ENCODE assay signal across 16 cellular contexts in the genomic region with DNA sequence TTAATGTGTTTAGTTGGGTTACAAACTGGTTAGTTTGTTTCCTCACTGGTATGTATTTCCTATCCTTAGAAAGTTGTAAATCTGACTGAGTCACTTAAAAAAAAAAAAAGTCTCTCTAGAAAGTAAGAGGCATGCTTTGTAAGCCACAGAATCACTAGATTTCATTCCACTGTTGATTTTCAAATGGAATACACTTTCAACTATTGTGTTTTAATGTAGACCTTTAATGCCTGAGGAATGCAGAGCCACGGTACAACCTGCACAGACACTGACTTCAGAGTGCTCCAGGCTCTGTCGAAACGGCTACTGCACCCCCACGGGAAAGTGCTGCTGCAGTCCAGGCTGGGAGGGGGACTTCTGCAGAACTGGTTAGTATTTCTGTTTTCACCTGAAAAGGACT.
DNase-seq lines count a peak whose midpoint lies in the region; ATAC-seq and TF ChIP-seq lines count a peak whose summit lies in the region.
"Had no signal": no experiment of that assay in that cellular context is flagged by ENCODE, and none has a peak within 500 bp of the region (broad histone marks: within the 10 kb centered on the region; RNA-seq: fewer than 3 reads in every experiment).

No MANE protein-coding gene starts in this region.

- intact Hi-C loops in lower leg skin (cut with DNase I; ENCODE audit: low total_unique reads) = no loop called here

- H2BK15ac ChIP-seq in mesendoderm (replicated peaks; ENCODE audit: low read depth) = no peak overlapping the region

- H3K4me3 ChIP-seq in epithelial cell of esophagus (ENCODE audit: low read length) (no peak overlapping the region), mesendoderm (ENCODE audit: low read length) (no peak overlapping the region), lower leg skin (ENCODE audit: low read depth, poor library complexity, severe bottlenecking) (no peak overlapping the region), brain microvascular endothelial cell (ENCODE audit: low read depth, low read length) (no peak overlapping the region)
- H3K4me3 ChIP-seq: BLaER1, MG63 had no signal

- peak; percentile 64 for DNase-seq in EH (ENCODE audit: low read depth)
- peak; percentile 47 for DNase-seq in NCI-H226
- DNase-seq in epithelial cell of esophagus (ENCODE audit: low read depth) = peak; percentile 86
- DNase-seq in mesendoderm = peak; percentile 57
- DNase-seq in lower leg skin (ENCODE audit: low spot score in 2 of 2) = no peak
- no peak for DNase-seq in brain microvascular endothelial cell
- DNase-seq: activated T-cell treated with anti-CD3 and anti-CD28 coated beads for 4 hours; hypothalamus; MG63; NCI-H2171; stimulated activated CD4-positive, alpha-beta T cell treated with anti-CD3 and anti-CD28 coated beads, Interleukin-1b, Interleukin-23, amount 100 ng/mL, for 48 hours; stimulated activated naive CD4-positive, alpha-beta T cell had no signal

- H3K27me3 ChIP-seq in mesendoderm (ENCODE audit: insufficient read depth, low read length, poor library complexity) (no peaks in the 10 kb centered on the region), brain microvascular endothelial cell (replicated peaks) (no peaks in the 10 kb centered on the region)
- H3K27me3 ChIP-seq: BLaER1, MG63 had no signal

- H3K79me1 ChIP-seq in mesendoderm (ENCODE audit: low read length) = no peaks in the 10 kb centered on the region

- ATAC-seq in HG02840 (IDR thresholded peaks at IDR 0.05; ENCODE audit: low FRiP score, unreplicated experiment) (no peak), GM19463 (IDR thresholded peaks at IDR 0.05; ENCODE audit: unreplicated experiment) (no peak)
- ATAC-seq: activated CD4-positive, CD25-positive, alpha-beta regulatory T cell treated with anti-CD3 and anti-CD28 coated beads, Interleukin-2, amount 50 U/mL, for 24 hours had no signal

- H3K4me2 ChIP-seq in mesendoderm (ENCODE audit: low read length) = no peak overlapping the region
- H3K4me2 ChIP-seq: BLaER1 had no signal

- H3K79me2 ChIP-seq in mesendoderm (ENCODE audit: control insufficient read depth, insufficient read depth, low read length) = no peaks in the 10 kb centered on the region

- no peaks in the 10 kb centered on the region for H3K36me3 ChIP-seq in mesendoderm (ENCODE audit: control insufficient read depth, insufficient read depth, low read length)
- peaks cover 26% of the 10 kb centered on the region for H3K36me3 ChIP-seq in brain microvascular endothelial cell (replicated peaks)
- H3K36me3 ChIP-seq: BLaER1, MG63 had no signal

- H3K18ac ChIP-seq in mesendoderm (ENCODE audit: low read length) = no peak overlapping the region

- no CpG with 5 or more reads among the region's 4 CpGs for WGBS in mesendoderm (ENCODE audit: extremely low coverage, insufficient coverage, low lambda C conversion rate)
- 24 to 40% methylated on average over 4 of the region's 4 CpGs for WGBS in lower leg skin, 2 donors

- H3K4me1 ChIP-seq in mesendoderm (ENCODE audit: control insufficient read depth, low read depth, low read length) = peaks cover 2% of the 10 kb centered on the region
- H3K4me1 ChIP-seq: BLaER1 had no signal

- no peak overlapping the region for H2BK5ac ChIP-seq in mesendoderm (ENCODE audit: low read length)

- no peak overlapping the region for H3K4ac ChIP-seq in mesendoderm (ENCODE audit: low read depth, low read length)

- in situ Hi-C loops in brain microvascular endothelial cell (cut with HindIII; ENCODE audit: low pct_ligation_motif_present, low sequenced_read_pairs) = no loop called here

- no peak overlapping the region for H4K8ac ChIP-seq in mesendoderm (ENCODE audit: low read depth, low read length)

- no peak overlapping the region for H3K9ac ChIP-seq in mesendoderm (ENCODE audit: low read length)
- H3K9ac ChIP-seq: BLaER1 had no signal

- TF ChIP-seq POLR2A in lower leg skin (IDR thresholded peaks at IDR 0.05) = no peak

- no peak overlapping the region for H2AK5ac ChIP-seq in mesendoderm (ENCODE audit: low read length)

- H3K27ac ChIP-seq in mesendoderm (ENCODE audit: low read depth, low read length) = no peak overlapping the region
- H3K27ac ChIP-seq in brain microvascular endothelial cell = no peak overlapping the region
- H3K27ac ChIP-seq: BLaER1 had no signal

- H2BK120ac ChIP-seq in mesendoderm (ENCODE audit: low read depth, low read length) = no peak overlapping the region

- TF ChIP-seq CTCF in epithelial cell of esophagus (IDR thresholded peaks at IDR 0.05; ENCODE audit: insufficient read depth, low read depth, low read length, missing control alignments) (no peak), lower leg skin (IDR thresholded peaks at IDR 0.05) (no peak), brain microvascular endothelial cell (IDR thresholded peaks at IDR 0.05; ENCODE audit: low read depth, low read length, missing control alignments) (no peak)

- no peak overlapping the region for H3K56ac ChIP-seq in mesendoderm (ENCODE audit: low read length)

- H3K23ac ChIP-seq in mesendoderm (ENCODE audit: low read length) = no peak overlapping the region

- H4K5ac ChIP-seq in mesendoderm (ENCODE audit: low read length) = no peak overlapping the region

Comparison
In these comparisons a context has a peak if more than half of its experiments do, and no peak if none do; other contexts are left out.
1. DNase-seq: peak in EH (single experiment), NCI-H226 (single experiment), epithelial cell of esophagus (single experiment) and mesendoderm (single experiment); none in lower leg skin (0 of 2) and brain microvascular endothelial cell (single experiment).